Comparison of ENCODE assay signal across 1 cellular context in the genomic region with DNA sequence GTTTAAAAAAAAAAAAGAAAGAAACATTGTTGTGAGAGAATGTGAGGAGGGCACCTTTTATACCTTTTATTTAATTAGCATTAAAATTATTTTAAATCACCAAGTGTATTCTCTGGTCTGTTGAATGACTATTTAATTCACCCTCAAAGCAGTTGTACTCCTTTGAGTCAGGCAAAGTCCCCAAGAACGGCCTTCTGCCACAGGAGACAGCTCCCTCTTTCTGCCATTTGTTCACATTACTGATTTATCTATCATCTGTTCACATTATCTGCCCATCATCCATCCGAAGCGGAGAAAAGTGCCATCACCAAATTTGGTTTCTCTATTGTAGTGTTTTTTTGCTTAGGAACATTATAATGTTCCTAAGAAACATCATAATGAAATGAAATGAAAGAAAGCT.
TF ChIP-seq lines count a peak whose summit lies in the region.

No MANE protein-coding gene starts in this region.

TF ChIP-seq in GM12878, 131 proteins besides CTCF, POLR2A, EP300 and RAD21:
- TF ChIP-seq, protein P1, sequence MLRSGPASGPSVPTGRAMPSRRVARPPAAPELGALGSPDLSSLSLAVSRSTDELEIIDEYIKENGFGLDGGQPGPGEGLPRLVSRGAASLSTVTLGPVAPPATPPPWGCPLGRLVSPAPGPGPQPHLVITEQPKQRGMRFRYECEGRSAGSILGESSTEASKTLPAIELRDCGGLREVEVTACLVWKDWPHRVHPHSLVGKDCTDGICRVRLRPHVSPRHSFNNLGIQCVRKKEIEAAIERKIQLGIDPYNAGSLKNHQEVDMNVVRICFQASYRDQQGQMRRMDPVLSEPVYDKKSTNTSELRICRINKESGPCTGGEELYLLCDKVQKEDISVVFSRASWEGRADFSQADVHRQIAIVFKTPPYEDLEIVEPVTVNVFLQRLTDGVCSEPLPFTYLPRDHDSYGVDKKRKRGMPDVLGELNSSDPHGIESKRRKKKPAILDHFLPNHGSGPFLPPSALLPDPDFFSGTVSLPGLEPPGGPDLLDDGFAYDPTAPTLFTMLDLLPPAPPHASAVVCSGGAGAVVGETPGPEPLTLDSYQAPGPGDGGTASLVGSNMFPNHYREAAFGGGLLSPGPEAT (IDR thresholded peaks at IDR 0.05; ENCODE audit: low read depth): no peak
- TF ChIP-seq FOXK2 (IDR thresholded peaks at IDR 0.05) (no peak), HDGF (IDR thresholded peaks at IDR 0.05) (no peak), PAX8 (IDR thresholded peaks at IDR 0.05) (no peak), SREBF1 (IDR thresholded peaks at IDR 0.05; ENCODE audit: low read length) (no peak), IRF3 (IDR thresholded peaks at IDR 0.05) (no peak), ZNF274 (IDR thresholded peaks at IDR 0.05; ENCODE audit: insufficient read depth, insufficient read length) (no peak), BRCA1 (IDR thresholded peaks at IDR 0.05; ENCODE audit: low read depth, low read length) (no peak), ZZZ3 (IDR thresholded peaks at IDR 0.05; ENCODE audit: control insufficient read depth, insufficient read length, low read depth) (no peak), USF2 (IDR thresholded peaks at IDR 0.05; ENCODE audit: borderline replicate concordance, low read depth, low read length) (no peak), SRF (IDR thresholded peaks at IDR 0.05; ENCODE audit: low read depth in 2 of 2, low read length in 2 of 2) (no peak), PAX5 (IDR thresholded peaks at IDR 0.05; ENCODE audit: borderline replicate concordance, low read depth, low read length) (no peak), SUPT20H (IDR thresholded peaks at IDR 0.05; ENCODE audit: borderline replicate concordance, control insufficient read depth, low read depth, low read length) (no peak), TCF7 (IDR thresholded peaks at IDR 0.05; ENCODE audit: borderline replicate concordance) (no peak), NFXL1 (IDR thresholded peaks at IDR 0.05; ENCODE audit: borderline replicate concordance) (no peak)
- TF ChIP-seq, protein P2, sequence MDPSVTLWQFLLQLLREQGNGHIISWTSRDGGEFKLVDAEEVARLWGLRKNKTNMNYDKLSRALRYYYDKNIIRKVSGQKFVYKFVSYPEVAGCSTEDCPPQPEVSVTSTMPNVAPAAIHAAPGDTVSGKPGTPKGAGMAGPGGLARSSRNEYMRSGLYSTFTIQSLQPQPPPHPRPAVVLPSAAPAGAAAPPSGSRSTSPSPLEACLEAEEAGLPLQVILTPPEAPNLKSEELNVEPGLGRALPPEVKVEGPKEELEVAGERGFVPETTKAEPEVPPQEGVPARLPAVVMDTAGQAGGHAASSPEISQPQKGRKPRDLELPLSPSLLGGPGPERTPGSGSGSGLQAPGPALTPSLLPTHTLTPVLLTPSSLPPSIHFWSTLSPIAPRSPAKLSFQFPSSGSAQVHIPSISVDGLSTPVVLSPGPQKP (IDR thresholded peaks at IDR 0.05; ENCODE audit: low read depth, low read length): no peak
- TF ChIP-seq, protein P3, sequence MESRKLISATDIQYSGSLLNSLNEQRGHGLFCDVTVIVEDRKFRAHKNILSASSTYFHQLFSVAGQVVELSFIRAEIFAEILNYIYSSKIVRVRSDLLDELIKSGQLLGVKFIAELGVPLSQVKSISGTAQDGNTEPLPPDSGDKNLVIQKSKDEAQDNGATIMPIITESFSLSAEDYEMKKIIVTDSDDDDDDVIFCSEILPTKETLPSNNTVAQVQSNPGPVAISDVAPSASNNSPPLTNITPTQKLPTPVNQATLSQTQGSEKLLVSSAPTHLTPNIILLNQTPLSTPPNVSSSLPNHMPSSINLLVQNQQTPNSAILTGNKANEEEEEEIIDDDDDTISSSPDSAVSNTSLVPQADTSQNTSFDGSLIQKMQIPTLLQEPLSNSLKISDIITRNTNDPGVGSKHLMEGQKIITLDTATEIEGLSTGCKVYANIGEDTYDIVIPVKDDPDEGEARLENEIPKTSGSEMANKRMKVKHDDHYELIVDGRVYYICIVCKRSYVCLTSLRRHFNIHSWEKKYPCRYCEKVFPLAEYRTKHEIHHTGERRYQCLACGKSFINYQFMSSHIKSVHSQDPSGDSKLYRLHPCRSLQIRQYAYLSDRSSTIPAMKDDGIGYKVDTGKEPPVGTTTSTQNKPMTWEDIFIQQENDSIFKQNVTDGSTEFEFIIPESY (IDR thresholded peaks at IDR 0.05): no peak
